Comparison of ENCODE assay signal across 9 cellular contexts in the genomic region with DNA sequence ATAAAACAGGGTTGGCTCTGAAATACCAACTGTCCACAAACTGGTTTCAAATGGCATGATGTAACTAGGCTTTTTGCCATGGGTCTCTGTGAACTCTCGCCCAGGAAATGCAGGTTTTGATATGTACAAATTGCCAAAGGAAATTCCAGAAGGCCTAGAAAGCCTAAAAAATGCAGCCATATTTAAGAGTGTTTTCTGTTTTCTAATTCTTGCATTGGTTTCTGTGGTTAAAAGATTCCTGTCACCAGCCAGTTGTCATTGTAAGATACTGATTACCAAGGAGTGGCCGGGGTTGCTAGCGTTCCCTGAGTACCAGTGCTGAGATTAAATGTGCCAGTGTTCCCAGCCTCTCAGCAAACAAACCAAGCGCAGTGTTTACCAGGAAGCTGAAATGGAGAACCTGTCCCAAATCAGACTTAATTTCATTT. TPM values are rescaled to one million over a fixed set of nuclear protein-coding genes. Genes with fewer than 3 reads are reported as not detected.
DNase-seq lines count a peak whose midpoint lies in the region; ATAC-seq, FAIRE-seq and TF ChIP-seq lines count a peak whose summit lies in the region.
"Had no signal": no experiment of that assay in that cellular context is flagged by ENCODE, and none has a peak within 500 bp of the region (broad histone marks: within the 10 kb centered on the region; RNA-seq: fewer than 3 reads in every experiment).

No MANE protein-coding gene starts in this region.

- no peak for ATAC-seq in GM23338
- ATAC-seq: activated T-cell treated with anti-CD3 and anti-CD28 coated beads, Interleukin-2, amount 50 U/mL, for 4 hours had no signal

- H3K4me1 Mint-ChIP-seq in GM23338, result peaks cover 32% of the 10 kb centered on the region
- H3K4me1 Mint-ChIP-seq in osteocyte (ENCODE audit: unreplicated experiment), result peaks cover 17% of the 10 kb centered on the region

- H3K4me1 ChIP-seq in GM23338 (ENCODE audit: insufficient read depth), result peaks cover 17% of the 10 kb centered on the region

- H3K9me2 ChIP-seq in GM23338 (ENCODE audit: insufficient read depth), result no peaks in the 10 kb centered on the region; the same call in 1 of the 2 replicates

- no peaks in the 10 kb centered on the region for H4K20me1 ChIP-seq in GM23338 (replicated peaks; ENCODE audit: insufficient read depth)

- H3K9me3 Mint-ChIP-seq in GM23338 (no peaks in the 10 kb centered on the region; the same call in 2 of the 3 replicates), osteocyte (ENCODE audit: unreplicated experiment) (no peaks in the 10 kb centered on the region)
- H3K9me3 Mint-ChIP-seq: activated T-cell treated with anti-CD3 and anti-CD28 coated beads, Interleukin-2, amount 50 U/mL, for 4 hours had no signal

- H3K4me2 ChIP-seq in GM23338, result no peak overlapping the region; the same call in 1 of the 2 replicates

- no peaks in the 10 kb centered on the region for H3K36me3 ChIP-seq in GM23338 (ENCODE audit: insufficient read depth)

- FAIRE-seq in TTC549 (lab: Jason Lieb, UNC), result peak; percentile 57

- H3K27me3 ChIP-seq in GM23338 (ENCODE audit: insufficient read depth), result no peaks in the 10 kb centered on the region

- H3K36me3 Mint-ChIP-seq in GM23338 (ENCODE audit: low read depth) (no peaks in the 10 kb centered on the region), osteocyte (ENCODE audit: unreplicated experiment) (no peaks in the 10 kb centered on the region)

- H3K4me3 Mint-ChIP-seq in GM23338 (no peak overlapping the region), osteocyte (ENCODE audit: unreplicated experiment) (no peak overlapping the region)
- H3K4me3 Mint-ChIP-seq: activated T-cell treated with anti-CD3 and anti-CD28 coated beads, Interleukin-2, amount 50 U/mL, for 4 hours had no signal

- TF ChIP-seq CTCF in GM23338 (conservative IDR thresholded peaks at IDR 0.05; ENCODE audit: low read depth in 2 of 2) (no peak), fibroblast of the aortic adventitia (IDR thresholded peaks at IDR 0.05; ENCODE audit: insufficient read depth, low read length) (no peak), osteocyte (IDR thresholded peaks at IDR 0.05) (no peak)

- DNase-seq in GM23338 (ENCODE audit: low spot score) (peak; percentile 23), fibroblast of the aortic adventitia (ENCODE audit: low read depth) (peak; percentile 80), renal cortical epithelial cell (ENCODE audit: low read depth) (peak; percentile 57), erythroblast (lab: John Stamatoyannopoulos, UW) (no peak), HPDE6-E6E7 (ENCODE audit: extremely low spot score) (no peak), osteocyte (ENCODE audit: extremely low spot score, unreplicated experiment) (no peak)
- no peak for DNase-seq in activated CD4-positive, CD25-positive, alpha-beta regulatory T cell (lab: John Stamatoyannopoulos, UW)
- DNase-seq: activated T-cell treated with anti-CD3 and anti-CD28 coated beads, Interleukin-2, amount 50 U/mL, for 4 hours had no signal

- peak overlapping the region; percentile 64; the same call in 1 of the 2 replicates for H2AFZ ChIP-seq in GM23338

- TF ChIP-seq POLR2A in erythroblast (IDR thresholded peaks at IDR 0.05; ENCODE audit: low read length), result no peak

- peaks cover 2% of the 10 kb centered on the region for H3K27me3 Mint-ChIP-seq in GM23338 (ENCODE audit: insufficient read depth, low read depth, poor library complexity)
- no peaks in the 10 kb centered on the region for H3K27me3 Mint-ChIP-seq in osteocyte (ENCODE audit: unreplicated experiment)

- no peaks in the 10 kb centered on the region for H3F3A ChIP-seq in GM23338 (replicated peaks; ENCODE audit: low read depth)

- H3K27ac ChIP-seq in GM23338 (ENCODE audit: low read depth), result no peak overlapping the region; the same call in 1 of the 2 replicates

- H3K27ac Mint-ChIP-seq in GM23338, result 0 out of 2 replicates have a peak overlapping the region, but pooled peaks have one; percentile 27
- H3K27ac Mint-ChIP-seq in osteocyte (ENCODE audit: unreplicated experiment), result no peak overlapping the region

- H3K79me2 ChIP-seq in GM23338 (replicated peaks; ENCODE audit: insufficient read depth), result no peaks in the 10 kb centered on the region

- H3K4me3 ChIP-seq in GM23338, result no peak overlapping the region
- no peak overlapping the region for H3K4me3 ChIP-seq in fibroblast of the aortic adventitia (ENCODE audit: low read depth, low read length)

TF ChIP-seq in GM23338, 12 proteins besides CTCF, POLR2A, EP300 and RAD21:
- TF ChIP-seq EZH2phosphoT487 (IDR thresholded peaks at IDR 0.05; ENCODE audit: unreplicated experiment), result no peak
- TF ChIP-seq, protein P1, sequence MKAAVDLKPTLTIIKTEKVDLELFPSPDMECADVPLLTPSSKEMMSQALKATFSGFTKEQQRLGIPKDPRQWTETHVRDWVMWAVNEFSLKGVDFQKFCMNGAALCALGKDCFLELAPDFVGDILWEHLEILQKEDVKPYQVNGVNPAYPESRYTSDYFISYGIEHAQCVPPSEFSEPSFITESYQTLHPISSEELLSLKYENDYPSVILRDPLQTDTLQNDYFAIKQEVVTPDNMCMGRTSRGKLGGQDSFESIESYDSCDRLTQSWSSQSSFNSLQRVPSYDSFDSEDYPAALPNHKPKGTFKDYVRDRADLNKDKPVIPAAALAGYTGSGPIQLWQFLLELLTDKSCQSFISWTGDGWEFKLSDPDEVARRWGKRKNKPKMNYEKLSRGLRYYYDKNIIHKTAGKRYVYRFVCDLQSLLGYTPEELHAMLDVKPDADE (IDR thresholded peaks at IDR 0.05), result no peak
- TF ChIP-seq POLR2AphosphoS5 (IDR thresholded peaks at IDR 0.05; ENCODE audit: low read depth), result no peak
- no peak for TF ChIP-seq NANOG (IDR thresholded peaks at IDR 0.05; ENCODE audit: borderline replicate concordance)
- no peak for TF ChIP-seq ZNF331 (CRISPR knock-in tag; IDR thresholded peaks at IDR 0.05; ENCODE audit: low read depth)
- no peak for TF ChIP-seq ZNF114 (CRISPR knock-in tag; IDR thresholded peaks at IDR 0.05)
- no peak for TF ChIP-seq JUNB (IDR thresholded peaks at IDR 0.05; ENCODE audit: unreplicated experiment)

RNA-seq across cellular contexts. Expression of a gene that starts 53.9 kb away (rescaled TPM):
- total RNA-seq in GM23338 (2014; rRNA removed; shearing (Covaris generic)), result 17.8 and 24.6 TPM in 2 replicates
- polyA plus RNA-seq in GM23338 (2016; fragmentation: Nextera tagmentation; extraction: Ambion mirVana), result 23.2 and 27.6 TPM in 2 replicates
- total RNA-seq in fibroblast of the aortic adventitia (ENCODE audit: low replicate concordance), result 2.8 and 5.8 TPM in 2 replicates
- total RNA-seq in renal cortical epithelial cell, result 9.7 and 45.1 TPM in 2 replicates
- total RNA-seq in osteocyte, result 33.2 and 33.6 TPM in 2 replicates

Comparison
In these comparisons a context has a peak if more than half of its experiments do, and no peak if none do; other contexts are left out.
1. DNase-seq: peak in GM23338 (single experiment), fibroblast of the aortic adventitia (single experiment) and renal cortical epithelial cell (single experiment); none in activated CD4-positive, CD25-positive, alpha-beta regulatory T cell (0 of 4), erythroblast (0 of 2), HPDE6-E6E7 (single experiment) and osteocyte (single experiment).